Comparison of ENCODE assay signal across 4 cellular contexts in genomic region chr4:9132849-9133248, GRCh38. TPM values are rescaled to one million over a fixed set of nuclear protein-coding genes. Genes with fewer than 3 reads are reported as not detected.
"Had no signal": no experiment of that assay in that cellular context is flagged by ENCODE, and none has a peak within 500 bp of the region (broad histone marks: within the 10 kb centered on the region; RNA-seq: fewer than 3 reads in every experiment).

No MANE protein-coding gene starts in this region.

RNA-seq across cellular contexts. Expression of gene FAM90A26, which starts 37.4 kb away (rescaled TPM):
- total RNA-seq: LHCN-M2, M059J, MCF 10A, NCI-H460 had no signal
